Comparison of ENCODE assay signal across 27 cellular contexts in the genomic region with DNA sequence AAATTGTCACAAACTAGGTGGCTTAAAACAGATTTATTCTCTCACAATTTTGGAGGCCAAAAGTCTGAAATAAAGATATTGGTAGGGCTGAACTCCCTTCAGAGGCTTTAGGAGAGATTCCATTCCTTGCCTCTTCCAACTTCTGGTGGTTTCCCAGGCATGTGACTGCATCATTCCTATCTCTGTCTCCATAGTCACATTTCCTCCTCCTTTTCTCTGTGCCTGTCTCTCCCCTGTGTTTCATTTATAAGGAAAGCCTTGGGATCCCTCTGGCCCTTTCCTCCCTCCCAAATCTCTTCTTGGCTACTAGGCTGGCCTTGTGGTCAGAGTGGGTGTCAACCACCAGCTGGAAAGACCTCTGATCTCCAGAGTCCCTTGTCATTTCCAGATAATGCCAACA.
"Had no signal": no experiment of that assay in that cellular context is flagged by ENCODE, and none has a peak within 500 bp of the region (broad histone marks: within the 10 kb centered on the region; RNA-seq: fewer than 3 reads in every experiment).

No MANE protein-coding gene starts in this region.

- H3K27me3 ChIP-seq: cardiac muscle cell, gastroesophageal sphincter, hepatocyte, pancreas, sigmoid colon, stomach, thyroid gland, upper lobe of left lung had no signal

- H3K4me1 ChIP-seq: gastroesophageal sphincter, pancreas, prostate gland, sigmoid colon, stomach, upper lobe of left lung had no signal

- H3K4me3 ChIP-seq: cardiac muscle cell, gastroesophageal sphincter, hepatocyte, pancreas, prostate gland, sigmoid colon, smooth muscle cell, stomach, thyroid gland, upper lobe of left lung had no signal

- H3K36me3 ChIP-seq: cardiac muscle cell, gastroesophageal sphincter, pancreas, prostate gland, sigmoid colon, stomach, thyroid gland, upper lobe of left lung had no signal

- DNase-seq: activated CD4-positive, alpha-beta T cell treated with anti-CD3 and anti-CD28 coated beads for 36 hours; activated CD4-positive, CD25-positive, alpha-beta regulatory T cell; activated CD8-positive, alpha-beta memory T cell treated with anti-CD3 and anti-CD28 coated beads, Interleukin-2, amount 10 ng/mL, durations not matched to agents 7 days and 5 days; activated CD8-positive, alpha-beta T cell treated with anti-CD3 and anti-CD28 coated beads, Interleukin-2, amount 10 ng/mL, durations not matched to agents 7 days and 5 days; activated effector memory CD4-positive, alpha-beta T cell treated with Interleukin-2 at 50 U/mL for 16 hours; activated naive CD4-positive, alpha-beta T cell treated with Interleukin-2 at 50 U/mL for 16 hours; anterior cingulate cortex; cerebellar nuclear complex; cortex of kidney; islet precursor cell; left cardiac atrium; left ventricle myocardium superior; naive thymus-derived CD4-positive, alpha-beta T cell; nucleus accumbens; pancreas; retina; sigmoid colon; stimulated activated CD4-positive, alpha-beta T cell treated with anti-CD3 and anti-CD28 coated beads, Interleukin-1b, Interleukin-23, amount 100 ng/mL, for 48 hours; stimulated activated naive B cell treated with anti-CD40 and anti-IgM and Interleukin-4, amounts not matched to agents 10 μg/mL and 1 μg/mL and 100 μg/mL, for 72 hours; stomach; thyroid gland; upper lobe of left lung had no signal

- H3K27ac ChIP-seq: cardiac muscle cell, gastroesophageal sphincter, hepatocyte, pancreas, prostate gland, sigmoid colon, stomach, thyroid gland, upper lobe of left lung had no signal

- H3K9me3 ChIP-seq: pancreas, prostate gland, thyroid gland had no signal

- H3K4me2 ChIP-seq: hepatocyte, smooth muscle cell had no signal

- H3K79me2 ChIP-seq: hepatocyte had no signal

- H2AFZ ChIP-seq: hepatocyte had no signal
